Comparison of ENCODE assay signal across 19 cellular contexts in genomic region chr2:114651933-114652332, GRCh38.
DNase-seq lines count a peak whose midpoint lies in the region; ATAC-seq lines count a peak whose summit lies in the region.
"Had no signal": no experiment of that assay in that cellular context is flagged by ENCODE, and none has a peak within 500 bp of the region (broad histone marks: within the 10 kb centered on the region; RNA-seq: fewer than 3 reads in every experiment).

No MANE protein-coding gene starts in this region.

- H3K4me3 ChIP-seq in H7 (ENCODE audit: insufficient read depth, low read depth, low read length): no peak overlapping the region
- H3K4me3 ChIP-seq: BLaER1, GM12878, K562 had no signal

- H3K27me3 ChIP-seq in H7 (ENCODE audit: control insufficient read depth, insufficient read depth, low read length): no peaks in the 10 kb centered on the region
- H3K27me3 ChIP-seq: BLaER1 had no signal

- H3K36me3 ChIP-seq in H7 (replicated peaks; ENCODE audit: control insufficient read depth, insufficient read depth, low read length): no peaks in the 10 kb centered on the region
- H3K36me3 ChIP-seq: BLaER1 had no signal

- in situ Hi-C loops in KBM-7 (cut with MboI; ENCODE audit: low pct_unique_long_range_greater_than_20kb, low sequenced_read_pairs): no loop called here

- no peak for ATAC-seq in HG02623 (IDR thresholded peaks at IDR 0.05; ENCODE audit: unreplicated experiment)
- ATAC-seq in HG03342 (IDR thresholded peaks at IDR 0.05; ENCODE audit: unreplicated experiment): no peak
- ATAC-seq: GM12878, HCT116, K562 had no signal

- DNase-seq in H7 (peak; percentile 6), KBM-7 (peak; percentile 14), NOMO-1 treated with dmso at 0.1 percent for 144 hours (lab: John Stamatoyannopoulos, UW; ENCODE audit: unreplicated experiment) (peak; percentile 3), iPS-NIHi11 (ENCODE audit: low spot score) (peak; percentile 12), dedifferentiated amniotic fluid mesenchymal stem cell (ENCODE audit: extremely low spot score) (no peak), NCI-H748 treated with DMSO at 0.1 percent for 48 hours (lab: John Stamatoyannopoulos, UW) (no peak)
- DNase-seq: 8988T; Calu3; CD4-positive, alpha-beta memory T cell; DMS53; DND-41; EL; HFFc6 had no signal

Comparison
In these comparisons a context has a peak if more than half of its experiments do, and no peak if none do; other contexts are left out.
1. DNase-seq: peak in H7 (single experiment), KBM-7 (single experiment), NOMO-1 treated with dmso at 0.1 percent for 144 hours (single experiment) and iPS-NIHi11 (single experiment); none in dedifferentiated amniotic fluid mesenchymal stem cell (single experiment) and NCI-H748 treated with DMSO at 0.1 percent for 48 hours (single experiment).